Comparison of ENCODE assay signal across 2 cellular contexts in the genomic region with DNA sequence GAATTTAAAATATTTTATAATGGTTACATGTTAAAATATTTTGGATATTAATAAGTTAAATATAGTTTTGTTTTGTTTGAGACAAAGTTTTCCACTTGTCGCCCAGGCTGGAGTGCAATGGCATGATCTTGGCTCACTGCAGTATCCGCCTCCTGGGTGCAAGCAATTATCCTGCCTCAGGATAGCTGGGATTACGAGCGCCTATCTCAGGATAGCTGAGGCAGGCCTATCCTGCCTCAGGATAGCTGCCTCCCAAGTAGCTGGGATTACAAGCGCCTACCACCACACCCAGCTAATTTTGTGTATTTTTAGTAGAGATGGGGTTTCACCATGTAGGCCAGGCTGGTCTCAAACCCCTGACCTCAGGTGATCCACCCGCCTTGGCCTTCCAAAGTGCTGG. TPM values are rescaled to one million over a fixed set of nuclear protein-coding genes. Genes with fewer than 3 reads are reported as not detected.
"Had no signal": no experiment of that assay in that cellular context is flagged by ENCODE, and none has a peak within 500 bp of the region (broad histone marks: within the 10 kb centered on the region; RNA-seq: fewer than 3 reads in every experiment).

No MANE protein-coding gene starts in this region.

RNA-seq across cellular contexts. Expression of a gene that starts 30.9 kb away (rescaled TPM):
- total RNA-seq: HT-29, HT1080 had no signal
